ENCODE assay signal across 8 cellular contexts in the genomic region with DNA sequence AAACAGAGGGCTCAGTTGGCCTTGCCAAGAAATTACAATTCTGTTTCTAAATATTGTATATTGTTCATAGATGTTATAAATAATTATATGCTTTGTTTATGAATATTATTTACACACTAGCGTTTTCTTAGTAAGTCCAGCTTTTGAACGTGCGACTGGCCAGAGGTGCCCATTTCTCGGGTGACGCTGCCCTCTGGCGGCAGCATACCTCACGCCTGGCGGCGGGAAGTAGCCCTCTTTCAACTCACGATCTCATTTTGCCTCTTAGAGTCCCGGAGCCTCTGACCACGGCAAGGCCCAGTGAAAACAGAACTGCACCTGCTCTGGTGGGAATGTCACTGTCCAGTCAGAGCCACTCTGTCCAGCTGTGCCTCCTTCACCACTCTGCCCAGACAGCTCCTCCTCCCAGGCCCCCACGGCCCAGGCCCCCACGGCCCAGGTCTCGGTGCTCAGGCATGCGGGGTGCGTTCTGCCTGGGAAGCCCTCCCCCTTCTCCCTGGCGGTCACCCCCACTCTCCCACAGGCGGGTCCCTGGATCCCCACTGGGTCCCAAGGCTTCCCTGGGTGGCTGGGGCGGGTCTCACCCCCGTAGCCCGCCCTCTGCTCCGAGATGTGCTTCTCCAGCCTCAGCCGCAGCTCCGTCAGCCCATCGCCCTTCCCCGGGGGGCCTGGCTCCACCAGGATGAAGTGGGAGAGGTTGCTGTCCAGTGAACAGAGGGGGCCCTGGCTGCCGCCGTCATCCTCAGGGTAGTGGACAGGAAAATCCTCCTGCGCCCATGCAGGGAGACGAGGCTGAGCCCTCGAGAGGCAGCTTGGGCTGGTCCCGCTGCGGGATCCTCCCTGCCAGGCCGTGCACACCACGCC. TPM values are rescaled to one million over a fixed set of nuclear protein-coding genes. Genes with fewer than 3 reads are reported as not detected.
DNase-seq lines count a peak whose midpoint lies in the region; ATAC-seq and TF ChIP-seq lines count a peak whose summit lies in the region.

No MANE protein-coding gene starts in this region.

- in situ Hi-C loops in GM13977 (cut with MboI; ENCODE audit: low pct_unique_long_range_greater_than_20kb, low sequenced_read_pairs, unreplicated experiment) = loop anchor here (10.0 to 25.0 kb wide), 2 partner anchors 233 to 475 kb away; no protein-coding TSS in a partner anchor

- H3K4me1 ChIP-seq in mesenchymal stem cell (ENCODE audit: control insufficient read depth, insufficient read depth, low read depth, low read length) = peaks cover 9% of the 10 kb centered on the region

- intact Hi-C loops in activated CD8-positive, alpha-beta T cell treated with anti-CD3 and anti-CD28 coated beads for 36 hours (cut with micrococcal nuclease) = loop anchor here (1.0 to 5.0 kb wide), 2 partner anchors 115 to 223 kb away; no protein-coding TSS in a partner anchor

- H3K79me1 ChIP-seq in mesenchymal stem cell (replicated peaks; ENCODE audit: low read length, poor library complexity, severe bottlenecking) = no peaks in the 10 kb centered on the region

- DNase-seq in AG04449 (ENCODE audit: low read depth, low spot score) = no peak
- DNase-seq in GM13977 (ENCODE audit: low spot score) = peak; percentile 89
- peak; percentile 58 for DNase-seq in NCI-H460 (ENCODE audit: extremely low read depth, low read depth)
- peak; percentile 80 for DNase-seq in activated CD8-positive, alpha-beta T cell treated with anti-CD3 and anti-CD28 coated beads for 36 hours
- DNase-seq in effector memory CD8-positive, alpha-beta T cell = peak; percentile 56 to 65 (median 65)
- peak; percentile 63 for DNase-seq in mesenchymal stem cell
- peak; percentile 80 for DNase-seq in stimulated activated CD8-positive, alpha-beta memory T cell treated with anti-CD3 and anti-CD28 coated beads, Interleukin-4, amount 100 ng/mL, for 48 hours

- H4K8ac ChIP-seq in mesenchymal stem cell (ENCODE audit: low read length) = peak overlapping the region; percentile 35

- H3K9me3 Mint-ChIP-seq in activated CD8-positive, alpha-beta T cell treated with anti-CD3 and anti-CD28 coated beads for 36 hours = no peaks in the 10 kb centered on the region
- H3K9me3 Mint-ChIP-seq in effector memory CD8-positive, alpha-beta T cell = no peaks in the 10 kb centered on the region

- H3K14ac ChIP-seq in mesenchymal stem cell (ENCODE audit: low read length in 2 of 2) = no peak overlapping the region

- no peaks in the 10 kb centered on the region for H3K27me3 Mint-ChIP-seq in activated CD8-positive, alpha-beta T cell treated with anti-CD3 and anti-CD28 coated beads for 36 hours
- no peaks in the 10 kb centered on the region for H3K27me3 Mint-ChIP-seq in effector memory CD8-positive, alpha-beta T cell

- H2BK15ac ChIP-seq in mesenchymal stem cell (ENCODE audit: low read depth, poor library complexity, severe bottlenecking) = peak overlapping the region; percentile 36

- no peak overlapping the region for H3K23ac ChIP-seq in mesenchymal stem cell (ENCODE audit: low read length in 2 of 2)

- peak overlapping the region; percentile 59 for H3K9ac ChIP-seq in mesenchymal stem cell (ENCODE audit: low read length)

- no peak overlapping the region for H2BK5ac ChIP-seq in mesenchymal stem cell (ENCODE audit: low read depth, low read length, poor library complexity, severe bottlenecking)

- ATAC-seq in activated CD8-positive, alpha-beta T cell treated with anti-CD3 and anti-CD28 coated beads for 36 hours = peak; percentile 63
- peak; percentile 51 for ATAC-seq in effector memory CD8-positive, alpha-beta T cell (replicated peaks)
- ATAC-seq in GM19455 (IDR thresholded peaks at IDR 0.05; ENCODE audit: unreplicated experiment) = no peak

- CTCF ChIA-PET in AG04449 (lab: Yijun Ruan, JAX) = interaction anchor here (0.6 to 13.3 kb wide), 53 partner anchors 8 to 473 kb away, joined by 3 to 381 read pairs (median 7); partner anchors contain the start of genes C11orf21, TSPAN32 and TSSC4
- CTCF ChIA-PET in activated CD8-positive, alpha-beta T cell treated with anti-CD3 and anti-CD28 coated beads for 36 hours (lab: Charles Lee) = interaction anchor here (0.8 to 10.3 kb wide), 42 partner anchors 11 to 482 kb away, joined by 3 to 381 read pairs (median 4); partner anchors contain the start of genes C11orf21, CD81, TRPM5 and TSPAN32

- TF ChIP-seq CTCF in AG04449 (IDR thresholded peaks at IDR 0.05; ENCODE audit: insufficient read depth, low read length, missing control alignments) = peak; percentile 85
- TF ChIP-seq CTCF in GM13977 (IDR thresholded peaks at IDR 0.05; ENCODE audit: extremely low read depth, insufficient read depth, missing control alignments) = peak; percentile 80
- TF ChIP-seq CTCF in activated CD8-positive, alpha-beta T cell treated with anti-CD3 and anti-CD28 coated beads for 36 hours (IDR thresholded peaks at IDR 0.05) = peak; percentile 85

- H3K27ac Mint-ChIP-seq in activated CD8-positive, alpha-beta T cell treated with anti-CD3 and anti-CD28 coated beads for 36 hours = no peak overlapping the region
- no peak overlapping the region for H3K27ac Mint-ChIP-seq in effector memory CD8-positive, alpha-beta T cell

- no peak overlapping the region for H3K18ac ChIP-seq in mesenchymal stem cell (ENCODE audit: low read depth in 1 of 2, low read length in 2 of 2)

- no peaks in the 10 kb centered on the region for H3K36me3 Mint-ChIP-seq in activated CD8-positive, alpha-beta T cell treated with anti-CD3 and anti-CD28 coated beads for 36 hours (ENCODE audit: low read depth)
- no peaks in the 10 kb centered on the region for H3K36me3 Mint-ChIP-seq in effector memory CD8-positive, alpha-beta T cell (ENCODE audit: insufficient read depth)

- H3K4me3 ChIP-seq in AG04449 (ENCODE audit: low read depth, low read length) (no peak overlapping the region), mesenchymal stem cell (ENCODE audit: insufficient read depth in 1 of 2, low read depth in 1 of 2, low read length in 2 of 2) (peak overlapping the region; percentile 15 to 41)

- H3K27ac ChIP-seq in mesenchymal stem cell (ENCODE audit: low read length, poor library complexity, severe bottlenecking) = no peak overlapping the region

- H3K4me1 Mint-ChIP-seq in activated CD8-positive, alpha-beta T cell treated with anti-CD3 and anti-CD28 coated beads for 36 hours (ENCODE audit: low read depth) = peaks cover 2% of the 10 kb centered on the region
- peaks cover 0 to 3% of the 10 kb centered on the region in 2 donors for H3K4me1 Mint-ChIP-seq in effector memory CD8-positive, alpha-beta T cell (ENCODE audit: low read depth in 2 of 2)

- H2BK120ac ChIP-seq in mesenchymal stem cell (ENCODE audit: low read depth, low read length) = peak overlapping the region; percentile 57

- no peaks in the 10 kb centered on the region for H3K36me3 ChIP-seq in mesenchymal stem cell (ENCODE audit: control insufficient read depth in 1 of 2, insufficient read depth in 2 of 2, low read depth in 1 of 2, low read length in 2 of 2)

- H3K4me3 Mint-ChIP-seq in activated CD8-positive, alpha-beta T cell treated with anti-CD3 and anti-CD28 coated beads for 36 hours = no peak overlapping the region
- H3K4me3 Mint-ChIP-seq in effector memory CD8-positive, alpha-beta T cell = no peak overlapping the region

- no peak overlapping the region for H2AK5ac ChIP-seq in mesenchymal stem cell (ENCODE audit: low read length, severe bottlenecking)

- H2AFZ ChIP-seq in mesenchymal stem cell (ENCODE audit: low read depth, low read length) = peak overlapping the region; percentile 15

- WGBS in mesenchymal stem cell = 61% methylated on average over 34 of the region's 36 CpGs

- H3K4ac ChIP-seq in mesenchymal stem cell (ENCODE audit: low read depth in 1 of 2, low read length in 2 of 2) = no peak overlapping the region

- peak overlapping the region; percentile 30 for H4K91ac ChIP-seq in mesenchymal stem cell (ENCODE audit: low read length)

- H3K9me3 ChIP-seq in mesenchymal stem cell (ENCODE audit: control insufficient read depth, low read length) = no peaks in the 10 kb centered on the region

- POLR2A ChIA-PET in AG04449 (lab: Yijun Ruan, JAX) = interaction anchor here (0.9 kb wide), 1 partner anchor 225 kb away, joined by 4 read pairs; no protein-coding TSS in a partner anchor
- POLR2A ChIA-PET in activated CD8-positive, alpha-beta T cell treated with anti-CD3 and anti-CD28 coated beads for 36 hours (lab: Charles Lee) = interaction anchor here (0.6 to 1.5 kb wide), 5 partner anchors 17 to 252 kb away, joined by 3 to 8 read pairs (median 3); partner anchors contain the start of gene TSPAN32

- H3K4me2 ChIP-seq in mesenchymal stem cell (ENCODE audit: low read length, poor library complexity, severe bottlenecking) = no peak overlapping the region

- peak overlapping the region in 1 of 2 experiments; percentile 32 for H2BK12ac ChIP-seq in mesenchymal stem cell (ENCODE audit: low read length in 2 of 2)

- H3K27me3 ChIP-seq in mesenchymal stem cell (ENCODE audit: control insufficient read depth in 1 of 2, insufficient read depth in 1 of 2, low read length in 2 of 2) = peaks cover 8 to 36% of the 10 kb centered on the region in 2 experiments

RNA-seq across cellular contexts. Expression of gene TSSC4, which starts 19.3 kb away (rescaled TPM):
- total RNA-seq in NCI-H460 (2014; rRNA removed; shearing (Covaris generic)) = 27.9 and 38.0 TPM in 2 replicates
- 44.3 and 48.3 TPM in 2 replicates for polyA plus RNA-seq in NCI-H460 (2014; cell fraction: nucleus; rRNA removed)
- 10 to 100 TPM; 36.2 to 38.9 TPM for total RNA-seq in activated CD8-positive, alpha-beta T cell treated with anti-CD3 and anti-CD28 coated beads for 36 hours
- 69.3 TPM for polyA plus RNA-seq in mesenchymal stem cell (2013, experiment 1 of 2)
- polyA plus RNA-seq in mesenchymal stem cell (2013, experiment 2 of 2) = 73.7 TPM

RNA-seq across cellular contexts. Expression of gene TRPM5, which starts 24.4 kb away (rescaled TPM):
- not detected in 2 replicates for total RNA-seq in NCI-H460 (2014; rRNA removed; shearing (Covaris generic))
- polyA plus RNA-seq in NCI-H460 (2014; cell fraction: nucleus; rRNA removed) = not detected in 2 replicates
- total RNA-seq in activated CD8-positive, alpha-beta T cell treated with anti-CD3 and anti-CD28 coated beads for 36 hours = not detected
- not detected for polyA plus RNA-seq in mesenchymal stem cell (2013, experiment 1 of 2)
- not detected for polyA plus RNA-seq in mesenchymal stem cell (2013, experiment 2 of 2)

RNA-seq across cellular contexts. Expression of gene KCNQ1, which starts 24.9 kb away (rescaled TPM):
- 0.26 TPM in 1 of 2 replicates, not detected in the other for total RNA-seq in NCI-H460 (2014; rRNA removed; shearing (Covaris generic))
- not detected in 2 replicates for polyA plus RNA-seq in NCI-H460 (2014; cell fraction: nucleus; rRNA removed)
- total RNA-seq in activated CD8-positive, alpha-beta T cell treated with anti-CD3 and anti-CD28 coated beads for 36 hours = 1 to 10 TPM; 8.7 to 9.5 TPM
- 0.03 TPM for polyA plus RNA-seq in mesenchymal stem cell (2013, experiment 1 of 2)
- 0.03 TPM for polyA plus RNA-seq in mesenchymal stem cell (2013, experiment 2 of 2)

RNA-seq across cellular contexts. Expression of gene CD81, which starts 42.8 kb away (rescaled TPM):
- total RNA-seq in NCI-H460 (2014; rRNA removed; shearing (Covaris generic)) = 75.2 and 83.6 TPM in 2 replicates
- 151 and 166 TPM in 2 replicates for polyA plus RNA-seq in NCI-H460 (2014; cell fraction: nucleus; rRNA removed)
- total RNA-seq in activated CD8-positive, alpha-beta T cell treated with anti-CD3 and anti-CD28 coated beads for 36 hours = 100 to 1,000 TPM; 133 to 138 TPM
- polyA plus RNA-seq in mesenchymal stem cell (2013, experiment 1 of 2) = 422 TPM
- polyA plus RNA-seq in mesenchymal stem cell (2013, experiment 2 of 2) = 433 TPM
